ENCODE assay signal across 11 cellular contexts in genomic region chr4:121256887-121257426, GRCh38.
A peak's percentile ranks its signal among the peaks of the same experiment; 100 is the strongest.
DNase-seq lines count a peak whose midpoint lies in the region; ATAC-seq, FAIRE-seq and TF ChIP-seq lines count a peak whose summit lies in the region.
"Had no signal": no experiment of that assay in that cellular context is flagged by ENCODE, and none has a peak within 500 bp of the region (broad histone marks: within the 10 kb centered on the region; RNA-seq: fewer than 3 reads in every experiment).

No MANE protein-coding gene starts in this region.

- no peak for TF ChIP-seq CTCF in tibial artery (IDR thresholded peaks at IDR 0.05)

- peaks cover 48% of the 10 kb centered on the region for H3K4me1 Mint-ChIP-seq in activated naive CD8-positive, alpha-beta T cell (ENCODE audit: low read depth)

- H3K27ac ChIP-seq in tibial artery = no peak overlapping the region
- H3K27ac ChIP-seq in small intestine (ENCODE audit: low read depth in 1 of 2, low read length in 1 of 2) = peak overlapping the region in 1 of 2 donors; percentile 39
- H3K27ac ChIP-seq: neutrophil had no signal

- ATAC-seq in HG03432 (IDR thresholded peaks at IDR 0.05; ENCODE audit: unreplicated experiment) (peak; percentile 2), HG02763 (IDR thresholded peaks at IDR 0.05; ENCODE audit: unreplicated experiment) (no peak)
- ATAC-seq in stimulated activated naive CD8-positive, alpha-beta T cell treated with anti-CD3 and anti-CD28 coated beads, Interleukin-15, Interleukin-2, amounts not matched to agents 100 U/mL and 50 U/mL, for 24 hours = peak; percentile 41

- peaks cover 3% of the 10 kb centered on the region for H3K36me3 Mint-ChIP-seq in activated naive CD8-positive, alpha-beta T cell

- H3K4me3 Mint-ChIP-seq in activated naive CD8-positive, alpha-beta T cell = peak overlapping the region; percentile 46

- FAIRE-seq in small intestine (lab: Jason Lieb, UNC) = no peak

- no peaks in the 10 kb centered on the region for H3K27me3 ChIP-seq in tibial artery
- no peaks in the 10 kb centered on the region for H3K27me3 ChIP-seq in small intestine (ENCODE audit: control insufficient read depth in 2 of 2, insufficient read depth in 2 of 2, low read length in 2 of 2)
- H3K27me3 ChIP-seq: neutrophil had no signal

- H3K27ac Mint-ChIP-seq in activated naive CD8-positive, alpha-beta T cell = peak overlapping the region; percentile 82

- H3K27me3 Mint-ChIP-seq in activated naive CD8-positive, alpha-beta T cell = no peaks in the 10 kb centered on the region

- H3K4me3 ChIP-seq in tibial artery (no peak overlapping the region), small intestine (ENCODE audit: low read depth in 1 of 2, low read length in 2 of 2) (no peak overlapping the region)

- H3K9me3 ChIP-seq in tibial artery = no peaks in the 10 kb centered on the region
- H3K9me3 ChIP-seq in small intestine (ENCODE audit: control insufficient read depth, low read depth) = no peaks in the 10 kb centered on the region
- H3K9me3 ChIP-seq: neutrophil had no signal

- WGBS in small intestine, 3 donors = 73 to 81% (median 75%) methylated on average over 3 of the region's 3 CpGs

- H3K4me1 ChIP-seq in tibial artery (no peaks in the 10 kb centered on the region), small intestine (ENCODE audit: control insufficient read depth in 2 of 2, insufficient read depth in 1 of 2, low read depth in 1 of 2, low read length in 1 of 2) (no peaks in the 10 kb centered on the region)

- no peaks in the 10 kb centered on the region for H3K9me3 Mint-ChIP-seq in activated naive CD8-positive, alpha-beta T cell (ENCODE audit: low read depth)

- intact Hi-C loops in tibial artery (cut with DNase I; ENCODE audit: low total_unique reads) = no loop called here

- H3K36me3 ChIP-seq in tibial artery = no peaks in the 10 kb centered on the region
- no peaks in the 10 kb centered on the region for H3K36me3 ChIP-seq in small intestine (ENCODE audit: control insufficient read depth in 2 of 2, insufficient read depth in 2 of 2, low read length in 2 of 2)
- H3K36me3 ChIP-seq: neutrophil had no signal

- DNase-seq in stimulated activated CD4-positive, alpha-beta T cell treated with anti-CD3 and anti-CD28 coated beads, Interleukin-15, amount 100 ng/mL, for 24 hours = peak; percentile 28
- no peak for DNase-seq in stimulated activated CD4-positive, alpha-beta T cell treated with anti-CD3 and anti-CD28 coated beads, Interleukin-2, amount 100 ng/mL, for 48 hours
- DNase-seq in stimulated activated naive CD8-positive, alpha-beta T cell treated with anti-CD3 and anti-CD28 coated beads, Interleukin-15, Interleukin-2, amounts not matched to agents 100 U/mL and 50 U/mL, for 24 hours = peak; percentile 12
- DNase-seq in tibial artery = no peak
- no peak for DNase-seq in small intestine
- DNase-seq: NCI-H1092 treated with DMSO at 0.1 percent for 48 hours, NCI-H748 treated with DMSO at 0.1 percent for 48 hours had no signal

Comparison
In these comparisons a context has a peak if more than half of its experiments do, and no peak if none do; other contexts are left out.
1. DNase-seq: peak in stimulated activated CD4-positive, alpha-beta T cell treated with anti-CD3 and anti-CD28 coated beads, Interleukin-15, amount 100 ng/mL, for 24 hours (single experiment) and stimulated activated naive CD8-positive, alpha-beta T cell treated with anti-CD3 and anti-CD28 coated beads, Interleukin-15, Interleukin-2, amounts not matched to agents 100 U/mL and 50 U/mL, for 24 hours (single experiment); none in stimulated activated CD4-positive, alpha-beta T cell treated with anti-CD3 and anti-CD28 coated beads, Interleukin-2, amount 100 ng/mL, for 48 hours (0 of 2), tibial artery (0 of 2) and small intestine (single experiment).